8 cellular contexts compared by ENCODE assay signal in the genomic region with DNA sequence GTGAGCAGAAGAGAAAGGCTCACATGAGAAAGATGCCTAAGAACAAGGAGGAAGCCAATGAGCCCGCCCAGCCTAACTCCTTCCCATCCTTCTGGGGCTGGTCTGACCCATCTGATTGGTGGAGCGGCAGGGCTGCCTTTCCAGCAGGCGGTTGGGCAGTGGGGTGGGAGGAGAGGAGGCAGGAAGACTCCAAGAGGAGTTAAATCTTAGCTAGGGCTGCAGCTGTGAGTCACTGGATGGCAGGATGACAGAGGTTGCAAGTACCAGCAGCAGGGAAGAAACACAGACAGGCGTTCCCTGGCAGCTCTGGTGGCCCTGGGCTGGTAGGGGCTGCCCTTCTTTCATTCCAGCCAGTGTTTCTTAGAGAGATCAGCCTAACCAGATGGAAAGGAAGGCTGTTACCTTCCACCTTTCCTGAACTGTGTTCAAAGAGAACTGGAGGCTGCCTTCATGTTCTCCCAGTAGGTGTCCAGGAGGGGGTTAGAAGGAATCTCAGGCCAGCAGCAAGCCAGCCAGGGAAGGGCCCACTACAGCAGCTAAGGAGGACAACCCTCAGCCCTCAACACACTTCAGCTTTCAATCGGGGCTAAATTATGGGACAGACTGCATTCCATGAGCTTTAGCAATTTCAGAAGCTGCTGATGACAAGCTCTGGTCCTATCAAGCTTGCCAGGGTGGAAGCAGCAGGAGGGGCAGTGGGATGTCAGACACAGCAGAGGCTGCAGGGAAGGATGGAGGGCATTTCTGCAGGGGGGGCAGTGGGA. TPM values are rescaled to one million over a fixed set of nuclear protein-coding genes. Genes with fewer than 3 reads are reported as not detected.
DNase-seq lines count a peak whose midpoint lies in the region; ATAC-seq and TF ChIP-seq lines count a peak whose summit lies in the region.

No MANE protein-coding gene starts in this region.

- peaks cover 92% of the 10 kb centered on the region for H3K4me1 Mint-ChIP-seq in activated CD8-positive, alpha-beta T cell treated with anti-CD3 and anti-CD28 coated beads, Interleukin-2, amount 10 ng/mL, durations not matched to agents 7 days and 5 days (ENCODE audit: low read depth)

- peak overlapping the region; percentile 29 for H3K4me3 ChIP-seq in AG10803 (ENCODE audit: low read length)

- CTCF ChIA-PET in activated CD8-positive, alpha-beta T cell treated with anti-CD3 and anti-CD28 coated beads, Interleukin-2, amount 10 ng/mL, durations not matched to agents 7 days and 5 days (lab: Charles Lee), result interaction anchor here (1.5 to 1.7 kb wide), 2 partner anchors 42 to 186 kb away, joined by 4 read pairs; no protein-coding TSS in a partner anchor

- peaks cover 16% of the 10 kb centered on the region for H3K4me1 ChIP-seq in foreskin keratinocyte

- H3K27ac Mint-ChIP-seq in activated CD8-positive, alpha-beta T cell treated with anti-CD3 and anti-CD28 coated beads, Interleukin-2, amount 10 ng/mL, durations not matched to agents 7 days and 5 days, result peak overlapping the region; percentile 78

- H3K27me3 ChIP-seq in foreskin keratinocyte, result no peaks in the 10 kb centered on the region

- TF ChIP-seq CTCF in AG10803 (conservative IDR thresholded peaks at IDR 0.05; ENCODE audit: low read length), result no peak
- no peak for TF ChIP-seq CTCF in foreskin keratinocyte (conservative IDR thresholded peaks at IDR 0.05)

- POLR2A ChIA-PET in activated CD8-positive, alpha-beta T cell treated with anti-CD3 and anti-CD28 coated beads, Interleukin-2, amount 10 ng/mL, durations not matched to agents 7 days and 5 days (lab: Charles Lee), result interaction anchor here (1.0 to 1.6 kb wide), 2 partner anchors 38 to 41 kb away, joined by 3 to 5 read pairs; no protein-coding TSS in a partner anchor

- H3K9me3 Mint-ChIP-seq in activated CD8-positive, alpha-beta T cell treated with anti-CD3 and anti-CD28 coated beads, Interleukin-2, amount 10 ng/mL, durations not matched to agents 7 days and 5 days (ENCODE audit: insufficient read depth), result no peaks in the 10 kb centered on the region

- H3K27me3 Mint-ChIP-seq in activated CD8-positive, alpha-beta T cell treated with anti-CD3 and anti-CD28 coated beads, Interleukin-2, amount 10 ng/mL, durations not matched to agents 7 days and 5 days (ENCODE audit: low read depth), result no peaks in the 10 kb centered on the region

- peaks cover 40% of the 10 kb centered on the region for H3K36me3 Mint-ChIP-seq in activated CD8-positive, alpha-beta T cell treated with anti-CD3 and anti-CD28 coated beads, Interleukin-2, amount 10 ng/mL, durations not matched to agents 7 days and 5 days (ENCODE audit: low read depth)

- peak overlapping the region; percentile 24 for H3K27ac ChIP-seq in foreskin keratinocyte

- peak overlapping the region; percentile 12 for H3K4me3 Mint-ChIP-seq in activated CD8-positive, alpha-beta T cell treated with anti-CD3 and anti-CD28 coated beads, Interleukin-2, amount 10 ng/mL, durations not matched to agents 7 days and 5 days

- no peak for ATAC-seq in activated CD8-positive, alpha-beta T cell treated with anti-CD3 and anti-CD28 coated beads, Interleukin-2, amount 10 ng/mL, durations not matched to agents 7 days and 5 days
- ATAC-seq in foreskin keratinocyte (peak; percentile 96), GM18909 (IDR thresholded peaks at IDR 0.05; ENCODE audit: poor library complexity, unreplicated experiment) (no peak), HG03045 (IDR thresholded peaks at IDR 0.05; ENCODE audit: unreplicated experiment) (no peak)

- peak; percentile 99 for DNase-seq in AG10803 (ENCODE audit: low read depth)
- DNase-seq in HT-29 (ENCODE audit: low spot score), result peak; percentile 78
- no peak for DNase-seq in activated CD8-positive, alpha-beta T cell treated with anti-CD3 and anti-CD28 coated beads, Interleukin-2, amount 10 ng/mL, durations not matched to agents 7 days and 5 days
- DNase-seq in foreskin keratinocyte, result peak; percentile 84 to 91
- DNase-seq in non-pigmented ciliary epithelial cell (ENCODE audit: low read depth), result peak; percentile 83
- DNase-seq in NCI-H1048 (lab: John Stamatoyannopoulos, UW), result no peak

RNA-seq across cellular contexts. Expression of a gene that starts 50.3 kb away (rescaled TPM):
- 6.9 and 7.4 TPM in 2 replicates for total RNA-seq in HT-29 (2014; rRNA removed; shearing (Covaris generic))
- total RNA-seq in activated CD8-positive, alpha-beta T cell treated with anti-CD3 and anti-CD28 coated beads, Interleukin-2, amount 10 ng/mL, durations not matched to agents 7 days and 5 days, result 10 to 100 TPM; 44.6 to 46.4 TPM
- total RNA-seq in foreskin keratinocyte, result 31.1 and 33.2 TPM in 2 replicates
- polyA plus RNA-seq in foreskin keratinocyte, result 9.2 and 11.8 TPM in 2 replicates

Comparison
In these comparisons a context has a peak if more than half of its experiments do, and no peak if none do; other contexts are left out.
1. DNase-seq: peak in AG10803 (single experiment), HT-29 (single experiment), foreskin keratinocyte (2 of 2) and non-pigmented ciliary epithelial cell (single experiment); none in activated CD8-positive, alpha-beta T cell treated with anti-CD3 and anti-CD28 coated beads, Interleukin-2, amount 10 ng/mL, durations not matched to agents 7 days and 5 days (single experiment) and NCI-H1048 (single experiment).